In the genomic region with DNA sequence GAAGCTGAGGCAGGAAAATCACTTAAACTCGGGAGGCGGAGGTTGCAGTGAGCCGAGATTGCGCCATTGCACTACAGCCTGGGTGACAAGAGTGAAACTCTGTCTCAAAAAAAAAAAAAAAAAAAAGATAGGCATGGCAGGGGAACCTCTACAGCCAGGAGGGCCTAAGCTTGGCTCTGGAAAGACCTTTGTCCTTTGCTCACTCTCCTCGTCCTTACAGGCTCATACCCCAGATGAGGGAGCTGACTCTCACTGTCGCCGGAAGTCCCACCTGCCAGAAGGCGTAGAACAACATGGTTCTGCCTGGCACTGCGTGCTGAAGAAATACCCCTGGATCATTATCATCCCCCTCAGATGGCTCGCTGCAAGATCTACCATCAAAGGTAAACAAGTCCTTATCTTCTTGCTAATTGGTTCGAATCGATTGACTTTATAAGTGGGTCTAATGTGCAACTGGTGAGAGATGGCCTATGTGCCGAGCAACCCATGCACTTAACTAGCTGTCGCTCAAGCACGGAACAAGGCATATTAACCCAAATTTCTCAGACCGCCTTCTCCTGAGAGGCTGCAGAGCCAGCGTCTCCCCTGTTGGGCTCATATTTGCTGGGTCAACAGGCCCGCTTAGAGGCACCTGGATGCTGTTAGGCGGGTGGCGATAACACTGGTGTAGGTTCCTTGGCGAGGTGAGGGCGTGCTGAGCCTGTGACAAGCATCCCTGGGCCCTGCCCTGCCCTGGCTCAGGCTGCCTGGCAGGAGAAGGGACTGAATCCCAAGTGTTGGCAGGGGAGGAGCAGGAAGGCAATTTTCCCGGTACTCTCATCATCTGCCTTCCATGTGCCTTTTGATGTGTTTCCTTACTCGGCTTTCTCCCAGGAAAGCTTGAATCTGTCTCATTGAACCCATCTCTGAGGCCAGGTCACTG, we compare ENCODE assay signal across 18 cellular contexts. TPM values are rescaled to one million over a fixed set of nuclear protein-coding genes. Genes with fewer than 3 reads are reported as not detected.
A peak's percentile ranks its signal among the peaks of the same experiment; 100 is the strongest.
DNase-seq lines count a peak whose midpoint lies in the region; ATAC-seq and TF ChIP-seq lines count a peak whose summit lies in the region.
"Had no signal": no experiment of that assay in that cellular context is flagged by ENCODE, and none has a peak within 500 bp of the region (broad histone marks: within the 10 kb centered on the region; RNA-seq: fewer than 3 reads in every experiment).

No MANE protein-coding gene starts in this region.

- H3K27me3 ChIP-seq in stomach (peaks cover 0 to 38% (median 7%) of the 10 kb centered on the region in 3 donors), esophagus muscularis mucosa (peaks cover 0 to 7% (median 0%) of the 10 kb centered on the region in 4 donors)

- TF ChIP-seq CTCF in stomach (IDR thresholded peaks at IDR 0.05) (no peak), esophagus muscularis mucosa (IDR thresholded peaks at IDR 0.05) (no peak)

- no peak overlapping the region for H3K9ac ChIP-seq in SK-N-MC (ENCODE audit: insufficient read length)

- TF ChIP-seq EP300 in stomach (IDR thresholded peaks at IDR 0.05) (no peak), esophagus muscularis mucosa (IDR thresholded peaks at IDR 0.05) (no peak)

- DNase-seq in NCI-H187 (lab: John Stamatoyannopoulos, UW) (peak; percentile 12 to 57), NCI-H187 treated with DMSO at 0.1 percent for 48 hours (lab: John Stamatoyannopoulos, UW) (no peak), SK-N-MC (ENCODE audit: low read depth, low spot score) (no peak), left lobe of liver (ENCODE audit: low spot score) (no peak), stomach (peak; percentile 50), esophagus muscularis mucosa (ENCODE audit: extremely low spot score) (no peak)
- DNase-seq: activated CD4-positive, CD25-positive, alpha-beta regulatory T cell treated with anti-CD3 and anti-CD28 coated beads, Interleukin-2, amount 50 U/mL, for 72 hours; activated CD8-positive, alpha-beta memory T cell treated with anti-CD3 and anti-CD28 coated beads, Interleukin-2, amount 50 U/mL, for 48 hours; activated naive CD4-positive, alpha-beta T cell treated with anti-CD3 and anti-CD28 coated beads, Interleukin-2, amount 50 U/mL, for 16 hours; NCI-H1436; NCI-H526; retina; stimulated activated CD4-positive, alpha-beta T cell treated with anti-CD3 and anti-CD28 coated beads, Interleukin-2, amount 100 ng/mL, for 24 hours; stimulated activated CD8-positive, alpha-beta memory T cell treated with anti-CD3 and anti-CD28 coated beads, Interleukin-4, amount 100 ng/mL, for 48 hours; tibial artery had no signal

- ATAC-seq in left lobe of liver (peak; percentile 5), HG03159 (IDR thresholded peaks at IDR 0.05; ENCODE audit: unreplicated experiment) (no peak), HG03457 (IDR thresholded peaks at IDR 0.05; ENCODE audit: unreplicated experiment) (no peak)

- no peaks in the 10 kb centered on the region for H3K36me3 ChIP-seq in SK-N-MC (ENCODE audit: insufficient read depth, low read length)
- H3K36me3 ChIP-seq in stomach: no peaks in the 10 kb centered on the region
- no peaks in the 10 kb centered on the region for H3K36me3 ChIP-seq in esophagus muscularis mucosa
- H3K36me3 ChIP-seq: tibial artery had no signal

- no peak overlapping the region for H3K4me3 ChIP-seq in SK-N-MC
- H3K4me3 ChIP-seq in stomach: no peak overlapping the region
- no peak overlapping the region for H3K4me3 ChIP-seq in esophagus muscularis mucosa
- H3K4me3 ChIP-seq: tibial artery had no signal

- WGBS in stomach, 5 donors: 64 to 79% (median 71%) methylated on average over 21 to 24 of the region's 24 CpGs
- 91% methylated on average over 24 of the region's 24 CpGs for WGBS in esophagus muscularis mucosa

- peaks cover 38 to 55% (median 50%) of the 10 kb centered on the region in 4 donors for H3K4me1 ChIP-seq in stomach
- H3K4me1 ChIP-seq in esophagus muscularis mucosa: peaks cover 31 to 45% (median 41%) of the 10 kb centered on the region in 4 donors

- intact Hi-C loops in stomach (cut with DNase I; ENCODE audit: low total_unique reads) (no loop called here), esophagus muscularis mucosa (cut with DNase I) (no loop called here)

- H3K9me3 ChIP-seq in SK-N-MC (ENCODE audit: low read depth, low read length) (no peaks in the 10 kb centered on the region), stomach (no peaks in the 10 kb centered on the region), esophagus muscularis mucosa (no peaks in the 10 kb centered on the region)
- H3K9me3 ChIP-seq: tibial artery had no signal

- 0 out of 2 replicates have a peak overlapping the region, but pooled peaks have one; percentile 31 for H3K27ac ChIP-seq in SK-N-MC
- no peak overlapping the region for H3K27ac ChIP-seq in stomach
- no peak overlapping the region for H3K27ac ChIP-seq in esophagus muscularis mucosa (replicated peaks in 1 of 4)
- H3K27ac ChIP-seq: tibial artery had no signal

- TF ChIP-seq POLR2A in stomach (IDR thresholded peaks at IDR 0.05) (no peak), esophagus muscularis mucosa (IDR thresholded peaks at IDR 0.05; ENCODE audit: low read depth) (no peak)

RNA-seq across cellular contexts. Expression of a gene that starts 29.6 kb away (rescaled TPM):
- total RNA-seq in left lobe of liver: 1.8 TPM
- under 1 TPM in 2 of 5 donors, not detected in 3; 0.58 to 0.92 TPM for total RNA-seq in stomach
- under 1 TPM in 2 of 3 donors, not detected in 1; 0.50 to 0.85 TPM for polyA plus RNA-seq in stomach
- under 1 TPM; 0.50 to 0.86 (median 0.67) TPM for total RNA-seq in esophagus muscularis mucosa
- total RNA-seq: glomerular endothelial cell had no signal

RNA-seq across cellular contexts. Expression of a gene that starts 34.4 kb away (rescaled TPM):
- 38.8 TPM for total RNA-seq in left lobe of liver
- total RNA-seq in stomach: 100 to 1,000 TPM in 2 of 5 donors, 10 to 100 TPM in 3; 26.1 to 188 (median 95.0) TPM
- 10 to 100 TPM; 11.6 to 27.9 (median 17.7) TPM for polyA plus RNA-seq in stomach
- 10 to 100 TPM; 27.4 to 41.8 (median 38.3) TPM for total RNA-seq in esophagus muscularis mucosa

RNA-seq across cellular contexts. Expression of a gene that starts 46.2 kb away (rescaled TPM):
- total RNA-seq in left lobe of liver (15.3 TPM), stomach (10 to 100 TPM in 3 of 5 donors, 1 to 10 TPM in 1, not detected in 1; 3.1 to 31.9 (median 17.3) TPM), esophagus muscularis mucosa (10 to 100 TPM; 34.9 to 38.9 (median 38.0) TPM)
- 10 to 100 TPM; 60.3 to 83.4 (median 66.7) TPM for polyA plus RNA-seq in stomach

RNA-seq across cellular contexts. Expression of a gene that starts 59.3 kb away (rescaled TPM):
- 9.9 TPM for total RNA-seq in left lobe of liver
- 100 to 1,000 TPM in 1 of 5 donors, 10 to 100 TPM in 1, 1 to 10 TPM in 3; 7.6 to 107 (median 9.4) TPM for total RNA-seq in stomach
- 10 to 100 TPM in 1 of 3 donors, 1 to 10 TPM in 2; 1.5 to 11.2 (median 6.2) TPM for polyA plus RNA-seq in stomach
- total RNA-seq in esophagus muscularis mucosa: 10 to 100 TPM; 48.6 to 86.4 (median 54.9) TPM

Comparison
In these comparisons a context has a peak if more than half of its experiments do, and no peak if none do; other contexts are left out.
1. DNase-seq: peak in NCI-H187 (2 of 2) and stomach (single experiment); none in NCI-H187 treated with DMSO at 0.1 percent for 48 hours (single experiment), SK-N-MC (single experiment), left lobe of liver (single experiment) and esophagus muscularis mucosa (single experiment).